In the genomic region with DNA sequence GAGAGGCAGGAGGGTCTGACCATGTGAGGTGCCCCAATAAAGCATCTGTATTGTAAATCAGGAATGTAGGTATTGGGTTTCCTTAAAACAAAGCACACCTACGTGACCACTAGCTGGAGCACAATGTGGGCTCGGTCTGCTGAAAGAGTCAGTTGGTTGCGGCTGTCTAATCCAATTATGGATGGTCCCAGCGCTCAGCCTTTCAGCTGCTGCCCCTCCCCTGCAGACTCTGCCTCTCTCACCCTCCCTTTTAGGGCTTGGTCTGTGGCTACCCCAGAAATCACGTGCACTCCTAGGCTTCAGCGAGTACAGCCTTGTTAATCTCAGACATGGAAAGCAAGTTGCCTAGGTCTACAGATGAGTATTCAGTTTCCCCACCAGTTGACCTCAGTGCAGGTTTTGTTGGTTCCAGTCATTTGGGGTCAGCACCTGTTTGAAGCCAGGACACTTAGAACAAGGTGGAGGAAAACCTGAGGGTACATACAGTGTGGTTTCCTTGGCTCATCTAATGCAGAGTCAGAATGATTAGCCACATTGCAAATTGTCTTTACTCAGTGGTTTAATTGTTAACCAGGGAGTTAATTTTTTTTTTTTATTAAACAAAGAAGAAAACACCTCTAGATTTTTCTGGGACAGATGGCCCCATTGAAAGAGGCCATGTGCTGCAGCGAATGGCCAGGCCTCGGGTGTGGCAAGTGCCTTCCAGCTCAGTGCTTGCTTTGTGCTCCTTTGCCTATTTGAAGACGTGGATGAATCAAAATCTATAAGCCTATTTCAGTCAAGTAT, we compare ENCODE assay signal across 8 cellular contexts.
DNase-seq lines count a peak whose midpoint lies in the region; ATAC-seq, FAIRE-seq and TF ChIP-seq lines count a peak whose summit lies in the region.

No MANE protein-coding gene starts in this region.

- peak overlapping the region; percentile 27; the same call in 1 of the 2 replicates for H3K9ac ChIP-seq in HUES64 (ENCODE audit: low read depth, low read length)

- peak overlapping the region; percentile 61 for H3K27ac ChIP-seq in HUES64 (ENCODE audit: low read depth, low read length)

- H3K9me3 ChIP-seq in HUES64 (ENCODE audit: insufficient read depth, low read depth, low read length) = no peaks in the 10 kb centered on the region

- intact Hi-C loops in left cardiac atrium (cut with DNase I) = loop anchor here in 1 of 2 donors (10.0 kb wide), 1 partner anchor 289 kb away; no protein-coding TSS in a partner anchor

- no peaks in the 10 kb centered on the region for H3K36me3 ChIP-seq in HUES64 (ENCODE audit: insufficient read depth, low read length)

- DNase-seq in Caki2 (ENCODE audit: low read depth) = peak; percentile 99
- DNase-seq in left cardiac atrium = no peak
- DNase-seq in urothelium cell line (ENCODE audit: low spot score) = no peak
- no peak for DNase-seq in EL
- DNase-seq in omental fat pad (ENCODE audit: low spot score) = no peak

- WGBS in HUES64 = 46% methylated on average over 9 of the region's 9 CpGs

- no peak for FAIRE-seq in urothelium cell line (lab: Jason Lieb, UNC)

- H3K4me3 ChIP-seq in HUES64 (ENCODE audit: low read length) = peak overlapping the region; percentile 14; the same call in 1 of the 2 replicates

- ATAC-seq in GM21528 (IDR thresholded peaks at IDR 0.05; ENCODE audit: low FRiP score, unreplicated experiment) (peak; percentile 66), left cardiac atrium (peak; percentile 54 to 74), HG03025 (IDR thresholded peaks at IDR 0.05; ENCODE audit: low FRiP score, unreplicated experiment) (no peak), omental fat pad (ENCODE audit: low FRiP score) (no peak)

- no peaks in the 10 kb centered on the region for H3K27me3 ChIP-seq in HUES64 (ENCODE audit: insufficient read depth, low read length)

- in situ Hi-C loops in Caki2 (cut with HindIII; ENCODE audit: low pct_unique_long_range_greater_than_20kb, low sequenced_read_pairs) = no loop called here

- H3K4me1 ChIP-seq in HUES64 (ENCODE audit: insufficient read depth, low read length) = peaks cover 80% of the 10 kb centered on the region

- no peak for TF ChIP-seq CTCF in omental fat pad (IDR thresholded peaks at IDR 0.05)

Comparison
In these comparisons a context has a peak if more than half of its experiments do, and no peak if none do; other contexts are left out.
1. ATAC-seq: peak in GM21528 (single experiment) and left cardiac atrium (2 of 2); none in HG03025 (single experiment) and omental fat pad (single experiment).